Comparison of ENCODE assay signal across 25 cellular contexts in the genomic region with DNA sequence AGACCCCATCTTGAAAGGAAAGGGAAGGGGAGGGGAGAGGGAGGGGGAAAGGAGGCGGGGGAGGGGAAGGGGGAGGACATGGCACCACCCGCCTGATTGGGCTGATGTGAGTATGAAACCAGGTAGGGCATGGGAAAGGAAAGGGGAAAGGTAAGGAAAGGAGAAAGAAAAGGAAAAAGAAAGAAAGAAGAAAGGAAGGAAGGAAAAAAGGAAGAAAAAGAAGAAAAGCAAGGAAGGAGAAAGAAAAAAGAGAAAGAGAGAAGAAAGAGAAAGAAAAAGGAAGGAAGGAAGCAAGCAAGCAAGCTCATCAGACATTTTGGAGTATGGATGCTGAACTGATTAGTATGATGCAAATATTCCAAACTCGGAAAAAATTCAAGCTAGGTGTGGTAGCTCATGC. TPM values are rescaled to one million over a fixed set of nuclear protein-coding genes. Genes with fewer than 3 reads are reported as not detected.
DNase-seq lines count a peak whose midpoint lies in the region; ATAC-seq and TF ChIP-seq lines count a peak whose summit lies in the region.
"Had no signal": no experiment of that assay in that cellular context is flagged by ENCODE, and none has a peak within 500 bp of the region (broad histone marks: within the 10 kb centered on the region; RNA-seq: fewer than 3 reads in every experiment).

No MANE protein-coding gene starts in this region.

- H3K27ac Mint-ChIP-seq in WTC11 (peak overlapping the region; percentile 94), nephron progenitor cell (no peak overlapping the region)
- H3K27ac Mint-ChIP-seq in naive thymus-derived CD8-positive, alpha-beta T cell = peak overlapping the region in 6 of 10 donors; percentile 36 to 81 (median 65)
- H3K27ac Mint-ChIP-seq: activated T-cell treated with anti-CD3 and anti-CD28 coated beads, Interleukin-2, amount 50 U/mL, for 72 hours had no signal

- H3K27me3 Mint-ChIP-seq in WTC11 (ENCODE audit: low read depth) (no peaks in the 10 kb centered on the region; the same call in 1 of the 2 replicates), nephron progenitor cell (ENCODE audit: low read depth, poor library complexity) (no peaks in the 10 kb centered on the region)
- no peaks in the 10 kb centered on the region for H3K27me3 Mint-ChIP-seq in naive thymus-derived CD8-positive, alpha-beta T cell

- no peak overlapping the region for H3K4me3 ChIP-seq in right atrium auricular region
- H3K4me3 ChIP-seq: adrenal gland, psoas muscle, sigmoid colon had no signal

- TF ChIP-seq CTCF in right atrium auricular region (IDR thresholded peaks at IDR 0.05) = no peak
- no peak for TF ChIP-seq CTCF in WTC11 (IDR thresholded peaks at IDR 0.05)
- TF ChIP-seq CTCF in nephron progenitor cell (IDR thresholded peaks at IDR 0.05) = no peak

- peaks cover 47% of the 10 kb centered on the region for H3K4me1 Mint-ChIP-seq in WTC11
- H3K4me1 Mint-ChIP-seq in naive thymus-derived CD8-positive, alpha-beta T cell = peaks cover 22 to 86% (median 64%) of the 10 kb centered on the region in 4 donors
- H3K4me1 Mint-ChIP-seq in nephron progenitor cell = peaks cover 17% of the 10 kb centered on the region

- no peak for ATAC-seq in left ventricle myocardium superior
- ATAC-seq in WTC11 = no peak
- no peak for ATAC-seq in naive thymus-derived CD8-positive, alpha-beta T cell
- ATAC-seq in HG02678 (IDR thresholded peaks at IDR 0.05; ENCODE audit: unreplicated experiment) = no peak
- ATAC-seq in HG03135 (IDR thresholded peaks at IDR 0.05; ENCODE audit: unreplicated experiment) = no peak
- no peak for ATAC-seq in GM18511 (IDR thresholded peaks at IDR 0.05; ENCODE audit: unreplicated experiment)
- ATAC-seq: left lobe of liver, Panc1, psoas muscle had no signal

- intact Hi-C loops in left ventricle myocardium superior (cut with micrococcal nuclease) = no loop called here

- POLR2A ChIA-PET in WTC11 (lab: Charles Lee) = no interaction called here
- POLR2A ChIA-PET in naive thymus-derived CD8-positive, alpha-beta T cell (lab: Charles Lee) = no interaction called here

- peaks cover 7% of the 10 kb centered on the region; the same call in 1 of the 2 replicates for H3K36me3 Mint-ChIP-seq in WTC11
- peaks cover 0 to 34% (median 6%) of the 10 kb centered on the region in 3 donors for H3K36me3 Mint-ChIP-seq in naive thymus-derived CD8-positive, alpha-beta T cell
- H3K36me3 Mint-ChIP-seq in nephron progenitor cell (ENCODE audit: low read depth) = no peaks in the 10 kb centered on the region

- DNase-seq in right atrium auricular region (ENCODE audit: low spot score) (no peak), left ventricle myocardium superior (no peak), WTC11 (ENCODE audit: low spot score) (no peak), nephron progenitor cell (no peak)
- no peak for DNase-seq in naive thymus-derived CD8-positive, alpha-beta T cell
- DNase-seq: activated CD4-positive, alpha-beta T cell treated with anti-CD3 and anti-CD28 coated beads, Interleukin-2, amount 50 U/mL, for 1 hour; activated T-cell treated with anti-CD3 and anti-CD28 coated beads, Interleukin-2, amount 50 U/mL, for 72 hours; adrenal gland; BE2C; dermis blood vessel endothelial cell; DMS 273 treated with DMSO at 0.1 percent for 48 hours; mesenchymal stem cell; MV-4-11; NCI-H1436; NCI-H774; psoas muscle; SIG-M5; sigmoid colon; stimulated activated CD4-positive, alpha-beta T cell treated with anti-CD3 and anti-CD28 coated beads, Interleukin-4, amount 100 ng/mL, for 1 hour; T-helper 9 cell had no signal

- H3K9me3 Mint-ChIP-seq in WTC11 = no peaks in the 10 kb centered on the region
- H3K9me3 Mint-ChIP-seq in naive thymus-derived CD8-positive, alpha-beta T cell = no peaks in the 10 kb centered on the region
- no peaks in the 10 kb centered on the region for H3K9me3 Mint-ChIP-seq in nephron progenitor cell

- H3K4me3 Mint-ChIP-seq in WTC11 = no peak overlapping the region
- H3K4me3 Mint-ChIP-seq in naive thymus-derived CD8-positive, alpha-beta T cell = no peak overlapping the region
- H3K4me3 Mint-ChIP-seq in nephron progenitor cell = no peak overlapping the region

- no peaks in the 10 kb centered on the region for H3K9me3 ChIP-seq in right atrium auricular region
- H3K9me3 ChIP-seq: adrenal gland, BE2C, psoas muscle, sigmoid colon had no signal

- H3K27ac ChIP-seq in right atrium auricular region = peak overlapping the region; percentile 76 to 83
- H3K27ac ChIP-seq: adrenal gland, sigmoid colon had no signal

- peaks cover 0 to 64% of the 10 kb centered on the region in 2 donors for H3K4me1 ChIP-seq in right atrium auricular region
- H3K4me1 ChIP-seq: BE2C, sigmoid colon had no signal

- H3K27me3 ChIP-seq in right atrium auricular region = no peaks in the 10 kb centered on the region
- H3K27me3 ChIP-seq: adrenal gland, BE2C, sigmoid colon had no signal

- CTCF ChIA-PET in WTC11 (lab: Charles Lee) = interaction anchor here (1.2 kb wide), 1 partner anchor 120 kb away, joined by 3 read pairs; no protein-coding TSS in a partner anchor

- H3K36me3 ChIP-seq in right atrium auricular region = no peaks in the 10 kb centered on the region
- H3K36me3 ChIP-seq: adrenal gland, BE2C, sigmoid colon had no signal

TF ChIP-seq in WTC11, 78 proteins besides CTCF, POLR2A, EP300 and RAD21:
- no peak for TF ChIP-seq PRDM15 (CRISPR knock-in tag; IDR thresholded peaks at IDR 0.05)
- peak; percentile 76; the same call in 1 of the 2 replicates for TF ChIP-seq ZNF512 (CRISPR knock-in tag; IDR thresholded peaks at IDR 0.05; ENCODE audit: borderline replicate concordance)
- TF ChIP-seq SMAD4 (CRISPR knock-in tag; IDR thresholded peaks at IDR 0.05) = no peak
TF ChIP-seq in WTC11: peak in this region for 1.

RNA-seq across cellular contexts. Expression of gene TFIP11, which starts 36.0 kb away (rescaled TPM):
- total RNA-seq in right atrium auricular region (10 to 100 TPM; 15.4 TPM), left ventricle myocardium superior (22.3 TPM), WTC11 (2021) (24.6 to 26.9 TPM (median 25.7 TPM) in 3 replicates)
- total RNA-seq in naive thymus-derived CD8-positive, alpha-beta T cell = 10 to 100 TPM; 56.2 to 67.8 TPM
- polyA plus RNA-seq in naive thymus-derived CD8-positive, alpha-beta T cell = 10 to 100 TPM; 15.3 to 33.9 (median 22.3) TPM

RNA-seq across cellular contexts. Expression of gene TPST2, which starts 41.6 kb away (rescaled TPM):
- total RNA-seq in right atrium auricular region (100 to 1,000 TPM in 1 of 2 donors, 10 to 100 TPM in 1; 63.4 to 104 TPM), left ventricle myocardium superior (27.1 TPM), WTC11 (2021) (57.6 to 84.2 TPM (median 75.0 TPM) in 3 replicates)
- total RNA-seq in naive thymus-derived CD8-positive, alpha-beta T cell = 10 to 100 TPM; 40.8 to 43.2 TPM
- 100 to 1,000 TPM in 2 of 3 donors, 10 to 100 TPM in 1; 87.9 to 134 (median 126) TPM for polyA plus RNA-seq in naive thymus-derived CD8-positive, alpha-beta T cell
